ENCODE assay signal across 8 cellular contexts in genomic region chr4:6469898-6470501, GRCh38. TPM values are rescaled to one million over a fixed set of nuclear protein-coding genes. Genes with fewer than 3 reads are reported as not detected.
DNase-seq lines count a peak whose midpoint lies in the region; ATAC-seq and TF ChIP-seq lines count a peak whose summit lies in the region.
"Had no signal": no experiment of that assay in that cellular context is flagged by ENCODE, and none has a peak within 500 bp of the region (broad histone marks: within the 10 kb centered on the region; RNA-seq: fewer than 3 reads in every experiment).

No MANE protein-coding gene starts in this region.

- peak overlapping the region; percentile 49 for H3K4me3 ChIP-seq in HUES64 (ENCODE audit: low read length)
- H3K4me3 ChIP-seq in lower lobe of right lung: peak overlapping the region; percentile 43
- H3K4me3 ChIP-seq in stomach: peak overlapping the region; percentile 43 to 57 (median 46)

- no peak for TF ChIP-seq POLR2A in stomach (IDR thresholded peaks at IDR 0.05)

- peaks cover 65% of the 10 kb centered on the region for H3K27me3 Mint-ChIP-seq in central memory CD8-positive, alpha-beta T cell

- ATAC-seq in central memory CD8-positive, alpha-beta T cell (replicated peaks; ENCODE audit: extremely low read depth, poor library complexity, severe bottlenecking): no peak
- no peak for ATAC-seq in lower lobe of right lung

- H3K27ac ChIP-seq in HUES64 (ENCODE audit: low read depth, low read length) (no peak overlapping the region), lower lobe of right lung (no peak overlapping the region), stomach (peak overlapping the region in 1 of 5 donors; percentile 25)

- H3K27ac Mint-ChIP-seq in central memory CD8-positive, alpha-beta T cell (ENCODE audit: low read depth): no peak overlapping the region

- 0 out of 2 replicates have a peak, but pooled peaks cover 4% of the 10 kb centered on the region for H3K4me1 ChIP-seq in HUES64 (ENCODE audit: insufficient read depth, low read length)
- peaks cover 14% of the 10 kb centered on the region for H3K4me1 ChIP-seq in lower lobe of right lung
- peaks cover 12 to 24% (median 23%) of the 10 kb centered on the region in 4 donors for H3K4me1 ChIP-seq in stomach

- TF ChIP-seq CTCF in lower lobe of right lung (IDR thresholded peaks at IDR 0.05) (no peak), stomach (IDR thresholded peaks at IDR 0.05) (no peak)

- H3K36me3 ChIP-seq in HUES64 (ENCODE audit: insufficient read depth, low read length) (no peaks in the 10 kb centered on the region), lower lobe of right lung (no peaks in the 10 kb centered on the region), stomach (no peaks in the 10 kb centered on the region)

- H3K36me3 Mint-ChIP-seq in central memory CD8-positive, alpha-beta T cell (ENCODE audit: insufficient read depth): peaks cover 2% of the 10 kb centered on the region

- TF ChIP-seq EP300 in stomach (IDR thresholded peaks at IDR 0.05): no peak

- peak overlapping the region; percentile 50 for H3K4me3 Mint-ChIP-seq in central memory CD8-positive, alpha-beta T cell

- no peaks in the 10 kb centered on the region for H3K9me3 Mint-ChIP-seq in central memory CD8-positive, alpha-beta T cell

- peak overlapping the region; percentile 57 for H3K9ac ChIP-seq in HUES64 (ENCODE audit: low read depth, low read length)

- H3K4me1 Mint-ChIP-seq in central memory CD8-positive, alpha-beta T cell: no peaks in the 10 kb centered on the region

- H3K9me3 ChIP-seq in HUES64 (ENCODE audit: insufficient read depth, low read depth, low read length): no peaks in the 10 kb centered on the region
- no peaks in the 10 kb centered on the region for H3K9me3 ChIP-seq in lower lobe of right lung
- H3K9me3 ChIP-seq in stomach: no peaks in the 10 kb centered on the region

- WGBS in HUES64: 73% methylated on average over 18 of the region's 18 CpGs
- 32 to 43% (median 36%) methylated on average over 18 of the region's 18 CpGs for WGBS in stomach, 5 donors

- no peak for DNase-seq in central memory CD8-positive, alpha-beta T cell (ENCODE audit: low spot score in 2 of 2)
- DNase-seq in lower lobe of right lung (no peak), stomach (no peak), amygdala (lab: John Stamatoyannopoulos, UW) (no peak), NCI-H510A treated with DMSO at 0.1 percent for 48 hours (lab: John Stamatoyannopoulos, UW) (no peak)
- DNase-seq in activated naive CD4-positive, alpha-beta T cell (lab: John Stamatoyannopoulos, UW): no peak
- DNase-seq: activated CD4-positive, CD25-positive, alpha-beta regulatory T cell had no signal

- intact Hi-C loops in lower lobe of right lung (cut with DNase I) (no loop called here), stomach (cut with DNase I; ENCODE audit: low total_unique reads) (no loop called here)

- peaks cover 64% of the 10 kb centered on the region for H3K27me3 ChIP-seq in HUES64 (ENCODE audit: insufficient read depth, low read length)
- peaks cover 72% of the 10 kb centered on the region for H3K27me3 ChIP-seq in lower lobe of right lung (ENCODE audit: low read depth)
- H3K27me3 ChIP-seq in stomach: peaks cover 10 to 86% (median 46%) of the 10 kb centered on the region in 3 donors

RNA-seq across cellular contexts. Expression of gene PPP2R2C, which starts 2.4 kb away (rescaled TPM):
- 4.0 TPM for polyA plus RNA-seq in HUES64 (2013, experiment 1 of 2)
- polyA plus RNA-seq in HUES64 (2013, experiment 2 of 2): 4.9 TPM
- total RNA-seq in lower lobe of right lung (not detected), stomach (1 to 10 TPM in 2 of 5 donors, not detected in 3; 1.4 to 1.5 TPM)
- 1 to 10 TPM in 1 of 3 donors, not detected in 2; 5.0 TPM for polyA plus RNA-seq in stomach
